Comparison of ENCODE assay signal across 10 cellular contexts in the genomic region with DNA sequence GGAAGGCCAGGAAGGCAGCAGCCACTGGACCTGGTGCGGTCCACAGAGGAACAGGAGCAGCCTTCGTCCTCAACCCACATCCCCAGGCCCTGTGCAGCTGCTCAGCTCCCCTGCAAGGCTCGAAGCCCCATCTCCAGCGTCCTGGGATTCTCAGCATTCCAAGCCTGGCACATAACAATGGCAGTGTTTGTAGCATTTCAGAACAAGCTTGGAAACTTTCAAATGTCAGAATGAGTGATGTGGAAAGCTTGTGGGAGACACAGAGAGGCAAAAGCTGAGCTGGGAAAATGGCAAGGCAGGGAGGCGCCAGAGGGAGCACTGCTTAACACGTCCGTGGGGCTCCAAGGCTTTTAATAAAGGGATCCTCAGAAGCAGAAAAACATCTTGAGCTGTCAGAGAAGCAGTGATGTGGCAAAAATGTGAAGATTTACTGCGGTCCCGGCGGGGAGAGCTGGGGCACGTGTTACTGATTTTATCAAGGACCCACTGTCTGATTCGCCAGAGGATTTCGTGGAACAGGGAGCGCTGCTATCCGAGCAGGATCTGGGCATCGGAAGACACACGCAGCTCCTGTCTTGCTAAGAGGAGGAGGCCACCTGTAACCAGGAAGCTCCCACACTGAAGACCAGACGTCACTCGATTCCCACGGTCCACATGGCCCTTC. TPM values are rescaled to one million over a fixed set of nuclear protein-coding genes. Genes with fewer than 3 reads are reported as not detected.
DNase-seq lines count a peak whose midpoint lies in the region; TF ChIP-seq lines count a peak whose summit lies in the region.
"Had no signal": no experiment of that assay in that cellular context is flagged by ENCODE, and none has a peak within 500 bp of the region (broad histone marks: within the 10 kb centered on the region; RNA-seq: fewer than 3 reads in every experiment).

No MANE protein-coding gene starts in this region.

- in situ Hi-C loops in GM23248 (cut with MboI) = no loop called here

- H3K36me3 ChIP-seq in GM23248 (ENCODE audit: low read depth) (no peaks in the 10 kb centered on the region), neuronal stem cell (replicated peaks in 1 of 2; ENCODE audit: control insufficient read depth in 2 of 2, insufficient read depth in 2 of 2, low read length in 2 of 2) (no peaks in the 10 kb centered on the region), spleen (no peaks in the 10 kb centered on the region)

- H2BK5ac ChIP-seq in neuronal stem cell (ENCODE audit: low read length) = peak overlapping the region; percentile 13

- H4K8ac ChIP-seq in neuronal stem cell (ENCODE audit: low read depth, low read length) = no peak overlapping the region

- no peaks in the 10 kb centered on the region for H3K9me2 ChIP-seq in GM23248 (ENCODE audit: insufficient read depth)

- H3K27me3 ChIP-seq in GM23248 (replicated peaks; ENCODE audit: insufficient read depth) (no peaks in the 10 kb centered on the region), neuronal stem cell (ENCODE audit: control insufficient read depth in 3 of 3, insufficient read depth in 3 of 3, low read depth in 1 of 3, low read length in 3 of 3) (no peaks in the 10 kb centered on the region), spleen (replicated peaks in 1 of 7) (no peaks in the 10 kb centered on the region)

- no peaks in the 10 kb centered on the region for H4K20me1 ChIP-seq in GM23248 (ENCODE audit: insufficient read depth)

- H3K4me1 ChIP-seq in GM23248 (ENCODE audit: insufficient read depth) (peaks cover 8% of the 10 kb centered on the region), neuronal stem cell (ENCODE audit: control insufficient read depth in 2 of 2, insufficient read depth in 1 of 2, low read depth in 1 of 2, low read length in 2 of 2) (peaks cover 17 to 19% of the 10 kb centered on the region in 2 donors), spleen (peaks cover 0 to 16% (median 8%) of the 10 kb centered on the region in 6 donors)

- peak; percentile 24 for DNase-seq in GM23248
- DNase-seq in SK-N-DZ (ENCODE audit: low spot score) = peak; percentile 73
- peak; percentile 99 for DNase-seq in foreskin melanocyte
- DNase-seq in neuronal stem cell (ENCODE audit: low spot score) = peak; percentile 75
- DNase-seq in LoVo (ENCODE audit: low spot score) = no peak
- no peak for DNase-seq in SW 1271 (lab: John Stamatoyannopoulos, UW)
- DNase-seq in NCI-H146 treated with DMSO at 0.1 percent for 48 hours (lab: John Stamatoyannopoulos, UW; ENCODE audit: unreplicated experiment) = no peak
- DNase-seq in spleen = no peak
- DNase-seq: activated CD4-positive, alpha-beta T cell treated with anti-CD3 and anti-CD28 coated beads, Interleukin-2, amount 50 U/mL, for 4 hours; amniotic stem cell had no signal

- intact Hi-C loops in spleen (cut with DNase I; ENCODE audit: low total_unique reads) = no loop called here

- H3K4me2 ChIP-seq in GM23248 (ENCODE audit: unreplicated experiment) = no peak overlapping the region
- H3K4me2 ChIP-seq in neuronal stem cell (ENCODE audit: insufficient read depth, low read length, poor library complexity, severe bottlenecking) = peak overlapping the region; percentile 19

- peak overlapping the region; percentile 2 for H2BK120ac ChIP-seq in neuronal stem cell (ENCODE audit: low read depth, low read length)

- no peak overlapping the region for H3K14ac ChIP-seq in neuronal stem cell (ENCODE audit: low read length)

- no peaks in the 10 kb centered on the region for H3K79me1 ChIP-seq in neuronal stem cell (ENCODE audit: low read depth, low read length)

- H3K9me3 ChIP-seq in GM23248 (ENCODE audit: low read depth) = no peaks in the 10 kb centered on the region
- peaks cover 0 to 1% of the 10 kb centered on the region in 2 donors for H3K9me3 ChIP-seq in neuronal stem cell (replicated peaks in 1 of 2; ENCODE audit: control insufficient read depth in 2 of 2, insufficient read depth in 1 of 2, low read depth in 1 of 2, low read length in 2 of 2)
- no peaks in the 10 kb centered on the region for H3K9me3 ChIP-seq in spleen

- TF ChIP-seq POLR2A in spleen (IDR thresholded peaks at IDR 0.05) = no peak

- H3K27ac ChIP-seq in GM23248 (no peak overlapping the region), neuronal stem cell (replicated peaks; ENCODE audit: low read length) (peak overlapping the region; percentile 89), spleen (no peak overlapping the region)

- H2AK5ac ChIP-seq in neuronal stem cell (ENCODE audit: low read depth, low read length) = no peak overlapping the region

- H2AFZ ChIP-seq in GM23248 (peak overlapping the region; percentile 27), neuronal stem cell (ENCODE audit: low read length) (peak overlapping the region; percentile 48)

- H4K91ac ChIP-seq in neuronal stem cell (ENCODE audit: low read depth, low read length, poor library complexity) = peak overlapping the region; percentile 34

- no peaks in the 10 kb centered on the region for H3F3A ChIP-seq in GM23248 (ENCODE audit: insufficient read depth)

- no peak overlapping the region for H3K9ac ChIP-seq in GM23248
- peak overlapping the region; percentile 15 for H3K9ac ChIP-seq in neuronal stem cell (ENCODE audit: low read depth, low read length, poor library complexity)

- H2BK12ac ChIP-seq in neuronal stem cell (ENCODE audit: low read length) = peak overlapping the region; percentile 0

- H3K4me3 ChIP-seq in GM23248 (no peak overlapping the region), neuronal stem cell (ENCODE audit: low read length in 2 of 2) (no peak overlapping the region), spleen (no peak overlapping the region)

- no peak overlapping the region for H3K23ac ChIP-seq in neuronal stem cell (ENCODE audit: low read depth, low read length, poor library complexity)

- 33 to 34% methylated on average over 20 of the region's 20 CpGs for WGBS in GM23248 (ENCODE audit: low coverage in 1 of 2, low lambda C conversion rate in 2 of 2, missing lambda C conversion rate in 2 of 2), 2 experiments
- no CpG with 5 or more reads among the region's 20 CpGs for WGBS in neuronal stem cell (ENCODE audit: extremely low coverage in 2 of 2, insufficient read length in 2 of 2, insufficient replicate concordance in 1 of 2), 2 donors
- 47 to 58% (median 51%) methylated on average over 20 of the region's 20 CpGs for WGBS in spleen, 5 donors

- H3K79me2 ChIP-seq in GM23248 (ENCODE audit: insufficient read depth) = no peaks in the 10 kb centered on the region

- TF ChIP-seq CTCF in spleen (IDR thresholded peaks at IDR 0.05 in 8 of 11, conservative IDR thresholded peaks at IDR 0.05 in 3 of 11) = no peak

- H3K18ac ChIP-seq in neuronal stem cell (ENCODE audit: low read length) = peak overlapping the region; percentile 89

- peak overlapping the region; percentile 2 for H2BK15ac ChIP-seq in neuronal stem cell (ENCODE audit: low read length)

- no peak overlapping the region for H3K4ac ChIP-seq in neuronal stem cell (ENCODE audit: low read length)

RNA-seq across cellular contexts. Expression of gene TOMM20, which starts 38.1 kb away (rescaled TPM):
- 85.0 and 103 TPM in 2 replicates for total RNA-seq in GM23248 (2014; rRNA removed; shearing (Covaris generic))
- polyA plus RNA-seq in GM23248 (2016; fragmentation: Nextera tagmentation; extraction: Ambion mirVana) (74.9 and 75.7 TPM in 2 replicates), spleen (10 to 100 TPM; 46.6 to 56.8 (median 47.6) TPM)
- 160 and 181 TPM in 2 replicates for polyA plus RNA-seq in SK-N-DZ (2014; cell fraction: cytosol; rRNA removed)
- 60.2 and 62.0 TPM in 2 replicates for polyA plus RNA-seq in SK-N-DZ (2014; cell fraction: nucleus; rRNA removed)
- polyA plus RNA-seq in neuronal stem cell (2013, experiment 1 of 2) = 152 TPM
- polyA plus RNA-seq in neuronal stem cell (2013, experiment 2 of 2) = 156 TPM
- total RNA-seq in spleen = 10 to 100 TPM; 59.6 to 79.9 (median 68.9) TPM

Comparison
In these comparisons a context has a peak if more than half of its experiments do, and no peak if none do; other contexts are left out.
1. DNase-seq: peak in GM23248 (single experiment), SK-N-DZ (single experiment), foreskin melanocyte (single experiment) and neuronal stem cell (single experiment); none in LoVo (single experiment), SW 1271 (0 of 2), NCI-H146 treated with DMSO at 0.1 percent for 48 hours (single experiment) and spleen (single experiment).